8 cellular contexts compared by ENCODE assay signal in the genomic region with DNA sequence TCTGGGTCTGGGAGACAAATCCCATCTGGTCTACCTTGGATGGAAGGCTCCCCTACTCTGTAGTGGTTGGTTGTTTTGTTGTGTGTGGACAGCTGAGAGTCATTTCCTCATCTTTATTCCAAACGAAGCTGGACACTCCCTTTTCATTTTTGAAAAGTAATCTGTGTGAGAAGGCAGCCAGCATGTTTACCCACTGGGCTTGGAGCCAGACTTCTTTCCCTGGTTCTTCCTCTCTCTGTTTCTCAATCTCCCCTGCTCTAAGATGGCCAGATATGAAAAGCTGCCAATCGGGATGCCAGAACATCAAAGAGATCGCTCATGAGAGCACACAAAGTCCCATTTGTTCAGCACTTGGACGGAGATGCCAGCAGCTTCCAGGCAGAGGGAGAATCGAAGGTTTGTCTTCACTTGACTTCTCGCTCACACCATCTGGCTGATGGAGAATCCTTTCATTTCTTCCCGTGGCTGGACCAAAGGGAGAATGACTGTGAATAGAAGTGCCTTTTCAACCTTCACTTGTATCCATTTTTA.
DNase-seq lines count a peak whose midpoint lies in the region; ATAC-seq and TF ChIP-seq lines count a peak whose summit lies in the region.

No MANE protein-coding gene starts in this region.

- peak overlapping the region; percentile 72 for H3K27ac Mint-ChIP-seq in type B pancreatic cell
- no peak overlapping the region for H3K27ac Mint-ChIP-seq in activated naive CD4-positive, alpha-beta T cell treated with anti-CD3 and anti-CD28 coated beads, Interleukin-2, amount 50 U/mL, for 72 hours

- ATAC-seq in activated naive CD4-positive, alpha-beta T cell treated with anti-CD3 and anti-CD28 coated beads, Interleukin-2, amount 50 U/mL, for 72 hours = no peak

- no peaks in the 10 kb centered on the region for H3K36me3 Mint-ChIP-seq in type B pancreatic cell
- H3K36me3 Mint-ChIP-seq in activated naive CD4-positive, alpha-beta T cell treated with anti-CD3 and anti-CD28 coated beads, Interleukin-2, amount 50 U/mL, for 72 hours = no peaks in the 10 kb centered on the region

- H3K4me3 Mint-ChIP-seq in type B pancreatic cell = peak overlapping the region; percentile 51

- H3K27me3 Mint-ChIP-seq in type B pancreatic cell = no peaks in the 10 kb centered on the region

- H3K9me3 Mint-ChIP-seq in type B pancreatic cell = peaks cover 4% of the 10 kb centered on the region
- no peaks in the 10 kb centered on the region for H3K9me3 Mint-ChIP-seq in activated naive CD4-positive, alpha-beta T cell treated with anti-CD3 and anti-CD28 coated beads, Interleukin-2, amount 50 U/mL, for 72 hours

- DNase-seq in AG08395 (ENCODE audit: low spot score) (peak; percentile 62), NCI-H1105 treated with DMSO at 0.1 percent for 48 hours (lab: John Stamatoyannopoulos, UW) (peak; percentile 90), brain pericyte (ENCODE audit: low read depth, low spot score) (peak; percentile 73), left kidney (ENCODE audit: low read depth, low spot score) (peak; percentile 61), type B pancreatic cell (ENCODE audit: extremely low spot score, unreplicated experiment) (no peak), NK-92 (lab: John Stamatoyannopoulos, UW; ENCODE audit: unreplicated experiment) (no peak), iPS-NIHi11 (ENCODE audit: low spot score) (no peak)
- DNase-seq in activated naive CD4-positive, alpha-beta T cell treated with anti-CD3 and anti-CD28 coated beads, Interleukin-2, amount 50 U/mL, for 72 hours (ENCODE audit: low spot score in 2 of 2) = no peak

- TF ChIP-seq CTCF in type B pancreatic cell (conservative IDR thresholded peaks at IDR 0.05) = no peak

- peaks cover 4% of the 10 kb centered on the region for H3K4me1 Mint-ChIP-seq in type B pancreatic cell (ENCODE audit: unreplicated experiment)

Comparison
In these comparisons a context has a peak if more than half of its experiments do, and no peak if none do; other contexts are left out.
1. DNase-seq: peak in AG08395 (single experiment), NCI-H1105 treated with DMSO at 0.1 percent for 48 hours (single experiment), brain pericyte (single experiment) and left kidney (single experiment); none in type B pancreatic cell (single experiment), activated naive CD4-positive, alpha-beta T cell treated with anti-CD3 and anti-CD28 coated beads, Interleukin-2, amount 50 U/mL, for 72 hours (0 of 2), NK-92 (single experiment) and iPS-NIHi11 (single experiment).